ENCODE assay signal across 33 cellular contexts in the genomic region with DNA sequence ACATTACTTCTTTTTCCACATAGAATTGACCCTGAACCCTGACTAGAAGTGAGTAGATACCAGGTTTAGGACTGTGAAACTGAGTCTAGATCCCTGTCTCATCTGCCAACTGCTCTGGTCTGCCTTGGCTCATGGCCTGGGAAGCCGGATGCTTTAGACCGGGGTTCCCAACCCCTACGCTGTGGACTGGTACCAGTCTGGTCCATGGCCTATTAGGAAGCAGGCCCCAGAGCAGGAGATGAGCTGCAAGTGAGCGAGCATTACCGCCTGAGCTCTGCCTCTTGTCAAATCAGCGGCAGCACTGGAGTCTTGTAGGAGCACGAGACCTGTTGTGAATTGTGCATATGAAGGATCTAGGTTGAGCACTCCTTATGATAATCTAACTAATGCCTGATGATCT.
"Had no signal": no experiment of that assay in that cellular context is flagged by ENCODE, and none has a peak within 500 bp of the region (broad histone marks: within the 10 kb centered on the region; RNA-seq: fewer than 3 reads in every experiment).

No MANE protein-coding gene starts in this region.

- DNase-seq: Karpas-422, Kasumi-1, MG63, MM.1S, MV-4-11, NCI-H1048, NCI-H1092, NCI-H1092 treated with DMSO at 0.1 percent for 48 hours, NCI-H1105, NCI-H1105 treated with DMSO at 0.1 percent for 48 hours, NCI-H1417, NCI-H1417 treated with DMSO at 0.1 percent for 48 hours, NCI-H1436, NCI-H1436 treated with DMSO at 0.1 percent for 48 hours, NCI-H146, NCI-H1694, NCI-H1694 treated with DMSO at 0.1 percent for 48 hours, NCI-H187, NCI-H187 treated with DMSO at 0.1 percent for 48 hours, NCI-H1930, NCI-H2029, NCI-H2029 treated with DMSO at 0.1 percent for 48 hours, NCI-H2081, NCI-H2081 treated with DMSO at 0.1 percent for 48 hours, NCI-H2107, NCI-H2171, NCI-H2171 treated with DMSO at 0.1 percent for 48 hours, NCI-H2227 treated with DMSO at 0.1 percent for 48 hours, NCI-H226, NCI-H345, NCI-H446, NCI-H446 treated with DMSO at 0.1 percent for 48 hours, NCI-H510A had no signal
